8 cellular contexts compared by ENCODE assay signal in the genomic region with DNA sequence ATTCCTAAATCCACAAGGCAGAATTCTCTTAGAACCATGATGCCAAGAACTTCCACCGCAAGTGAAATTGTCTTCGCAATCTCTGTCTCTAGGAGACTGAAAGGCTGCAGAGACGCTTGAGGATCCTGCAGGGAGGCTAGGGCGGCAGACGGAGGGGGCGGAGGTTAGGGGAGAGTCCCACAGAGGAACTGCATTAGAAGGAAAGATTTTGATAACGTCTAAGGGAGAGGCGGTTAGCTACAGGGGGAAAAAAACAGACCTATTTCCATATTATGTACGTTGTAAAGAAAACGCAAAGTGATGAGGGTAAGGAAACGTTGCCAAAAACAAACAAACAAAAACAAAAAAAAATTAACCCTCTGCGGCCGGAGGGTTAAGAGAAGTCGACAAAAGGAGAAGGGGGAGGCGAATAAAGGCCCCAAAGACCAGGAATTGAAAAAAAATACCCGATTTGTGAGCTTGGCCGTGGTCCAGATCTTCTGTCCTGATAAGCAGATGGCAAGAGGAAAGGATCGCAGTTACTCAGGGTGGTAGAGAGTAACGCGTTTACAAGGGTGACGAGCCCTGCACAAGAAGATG. TPM values are rescaled to one million over a fixed set of nuclear protein-coding genes. Genes with fewer than 3 reads are reported as not detected.
DNase-seq lines count a peak whose midpoint lies in the region; ATAC-seq and TF ChIP-seq lines count a peak whose summit lies in the region.

No MANE protein-coding gene starts in this region.

- H3K27ac ChIP-seq in RWPE2 (ENCODE audit: poor library complexity, severe bottlenecking) (peak overlapping the region; percentile 62), ovary (peak overlapping the region in 1 of 2 donors; percentile 88), tibial nerve (peak overlapping the region; percentile 70 to 93 (median 87))

- ATAC-seq in GM21367 (IDR thresholded peaks at IDR 0.05; ENCODE audit: unreplicated experiment) (peak; percentile 9), RWPE2 (ENCODE audit: low read depth) (peak; percentile 42)

- TF ChIP-seq POLR2A in ovary (IDR thresholded peaks at IDR 0.05) (no peak), tibial nerve (IDR thresholded peaks at IDR 0.05) (no peak)

- DNase-seq in D341Med (ENCODE audit: low spot score), result peak; percentile 72
- peak; percentile 54 for DNase-seq in HT-29 (ENCODE audit: low spot score)
- no peak for DNase-seq in RWPE2 (ENCODE audit: low spot score)
- DNase-seq in activated gamma-delta T cell treated with Interleukin-2 at 50 U/mL for 16 hours, result peak; percentile 56
- DNase-seq in globus pallidus (ENCODE audit: low spot score), result peak; percentile 45
- DNase-seq in ovary, result peak; percentile 48 to 69 (median 65)
- peak in 1 of 2 donors; percentile 42 for DNase-seq in tibial nerve (ENCODE audit: low spot score in 2 of 2)

- TF ChIP-seq EP300 in ovary (IDR thresholded peaks at IDR 0.05) (no peak), tibial nerve (IDR thresholded peaks at IDR 0.05) (no peak)

- H3K4me1 ChIP-seq in RWPE2 (ENCODE audit: insufficient read depth, poor library complexity, severe bottlenecking) (peaks cover 15% of the 10 kb centered on the region), ovary (ENCODE audit: insufficient read depth) (peaks cover 8% of the 10 kb centered on the region), tibial nerve (peaks cover 0 to 76% (median 22%) of the 10 kb centered on the region in 4 donors)

- H3K27me3 ChIP-seq in RWPE2 (ENCODE audit: insufficient read depth, poor library complexity, severe bottlenecking) (no peaks in the 10 kb centered on the region), ovary (no peaks in the 10 kb centered on the region), tibial nerve (no peaks in the 10 kb centered on the region)

- TF ChIP-seq CTCF in RWPE2 (IDR thresholded peaks at IDR 0.05; ENCODE audit: poor library complexity, severe bottlenecking) (no peak), ovary (IDR thresholded peaks at IDR 0.05) (no peak), tibial nerve (IDR thresholded peaks at IDR 0.05) (no peak)

- 0 to 1% (median 0%) methylated on average over 21 of the region's 21 CpGs for WGBS in ovary, 3 donors
- 0 to 1% methylated on average over 21 of the region's 21 CpGs for WGBS in tibial nerve, 2 donors

- H3K9me3 ChIP-seq in RWPE2 (ENCODE audit: severe bottlenecking) (no peaks in the 10 kb centered on the region), ovary (no peaks in the 10 kb centered on the region), tibial nerve (no peaks in the 10 kb centered on the region)

- intact Hi-C loops in ovary (cut with DNase I), result loop anchor here in 1 of 4 donors (5.0 kb wide), 1 partner anchor 176 kb away; a partner anchor contains a TSS

- H3K4me3 ChIP-seq in RWPE2 (ENCODE audit: severe bottlenecking), result peak overlapping the region; percentile 63
- H3K4me3 ChIP-seq in ovary, result peak overlapping the region; percentile 90
- peak overlapping the region; percentile 75 to 94 (median 88) for H3K4me3 ChIP-seq in tibial nerve

- H3K36me3 ChIP-seq in RWPE2 (ENCODE audit: low read depth) (0 out of 2 replicates have a peak, but pooled peaks cover 4% of the 10 kb centered on the region), ovary (no peaks in the 10 kb centered on the region), tibial nerve (no peaks in the 10 kb centered on the region)

RNA-seq across cellular contexts. Expression of a gene that starts 0.5 kb away (rescaled TPM):
- total RNA-seq in HT-29 (2014; rRNA removed; shearing (Covaris generic)), result 1.4 and 1.8 TPM in 2 replicates
- total RNA-seq in ovary (10 to 100 TPM in 6 of 7 donors, 1 to 10 TPM in 1; 9.3 to 16.4 (median 15.6) TPM), tibial nerve (10 to 100 TPM; 10.0 to 18.4 (median 11.6) TPM)
- polyA plus RNA-seq in ovary, result 1 to 10 TPM; 4.4 to 6.6 TPM

RNA-seq across cellular contexts. Expression of a gene that starts 0.8 kb away (rescaled TPM):
- total RNA-seq in HT-29 (2014; rRNA removed; shearing (Covaris generic)), result 4.9 and 7.4 TPM in 2 replicates
- total RNA-seq in ovary, result 10 to 100 TPM; 17.8 to 28.3 (median 21.8) TPM
- 10 to 100 TPM in 1 of 2 donors, 1 to 10 TPM in 1; 8.4 to 18.4 TPM for polyA plus RNA-seq in ovary
- total RNA-seq in tibial nerve, result 10 to 100 TPM; 22.2 to 51.8 (median 34.2) TPM
